In the genomic region with DNA sequence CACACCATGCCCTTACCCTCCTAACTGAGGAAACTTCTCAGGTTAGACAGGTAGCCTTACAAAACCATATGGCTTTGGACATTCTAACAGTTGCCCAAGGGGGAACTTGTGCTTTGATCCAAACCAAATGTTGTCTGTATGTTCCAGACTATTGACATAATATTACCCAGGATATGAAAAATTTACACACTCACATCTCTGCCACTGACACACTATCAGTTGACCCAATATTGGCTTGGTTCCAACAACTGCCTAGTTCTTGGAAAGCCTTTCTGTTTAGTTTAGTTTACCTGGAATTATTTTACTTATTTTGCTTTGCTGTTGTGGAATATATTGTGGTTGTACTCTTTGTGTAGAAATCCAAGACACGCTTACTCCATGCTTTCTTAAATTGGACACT, we compare ENCODE assay signal across 23 cellular contexts.
"Had no signal": no experiment of that assay in that cellular context is flagged by ENCODE, and none has a peak within 500 bp of the region (broad histone marks: within the 10 kb centered on the region; RNA-seq: fewer than 3 reads in every experiment).

No MANE protein-coding gene starts in this region.

- H3K27me3 ChIP-seq: ascending aorta, cardiac muscle cell had no signal

- DNase-seq: activated CD4-positive, alpha-beta T cell treated with anti-CD3 and anti-CD28 coated beads, Interleukin-2, amount 10 ng/mL, durations not matched to agents 7 days and 5 days; activated CD4-positive, alpha-beta T cell treated with anti-CD3 and anti-CD28 coated beads, Interleukin-2, amount 50 U/mL, for 48 hours; activated CD8-positive, alpha-beta T cell treated with anti-CD3 and anti-CD28 coated beads, Interleukin-2, amount 10 ng/mL, durations not matched to agents 7 days and 5 days; activated gamma-delta T cell; activated naive CD4-positive, alpha-beta T cell treated with Interleukin-2 at 50 U/mL for 16 hours; activated naive CD8-positive, alpha-beta T cell treated with anti-CD3 and anti-CD28 coated beads, Interleukin-2, amount 10 ng/mL, durations not matched to agents 7 days and 5 days; activated T-cell treated with anti-CD3 and anti-CD28 coated beads, Interleukin-2, amount 50 U/mL, for 24 hours; amygdala; NCI-H1105; NCI-H1417 treated with DMSO at 0.1 percent for 48 hours; NCI-H187 treated with DMSO at 0.1 percent for 48 hours; NCI-H2081; NCI-H2171 treated with DMSO at 0.1 percent for 48 hours; NCI-H2227 treated with DMSO at 0.1 percent for 48 hours; NCI-H446; NCI-H510A treated with DMSO at 0.1 percent for 48 hours; NCI-H69; NCI-H82; NK-92 treated with Interleukin-12 subunit alpha and Interleukin-12 subunit beta, amount 100 ng/mL, for 24 hours; Right ventricle myocardium superior; T1000 had no signal

- H3K36me3 ChIP-seq: ascending aorta, cardiac muscle cell had no signal

- H3K4me3 ChIP-seq: ascending aorta, cardiac muscle cell had no signal

- ATAC-seq: activated CD8-positive, alpha-beta T cell treated with anti-CD3 and anti-CD28 coated beads, Interleukin-2, amount 10 ng/mL, durations not matched to agents 7 days and 5 days had no signal

- H3K4me1 ChIP-seq: ascending aorta had no signal

- H3K27ac ChIP-seq: ascending aorta, cardiac muscle cell had no signal
